9 cellular contexts compared by ENCODE assay signal in genomic region chr3:184186184-184186901, GRCh38. TPM values are rescaled to one million over a fixed set of nuclear protein-coding genes. Genes with fewer than 3 reads are reported as not detected.
DNase-seq lines count a peak whose midpoint lies in the region; ATAC-seq, FAIRE-seq and TF ChIP-seq lines count a peak whose summit lies in the region.
"Had no signal": no experiment of that assay in that cellular context is flagged by ENCODE, and none has a peak within 500 bp of the region (broad histone marks: within the 10 kb centered on the region; RNA-seq: fewer than 3 reads in every experiment).

A gene with protein sequence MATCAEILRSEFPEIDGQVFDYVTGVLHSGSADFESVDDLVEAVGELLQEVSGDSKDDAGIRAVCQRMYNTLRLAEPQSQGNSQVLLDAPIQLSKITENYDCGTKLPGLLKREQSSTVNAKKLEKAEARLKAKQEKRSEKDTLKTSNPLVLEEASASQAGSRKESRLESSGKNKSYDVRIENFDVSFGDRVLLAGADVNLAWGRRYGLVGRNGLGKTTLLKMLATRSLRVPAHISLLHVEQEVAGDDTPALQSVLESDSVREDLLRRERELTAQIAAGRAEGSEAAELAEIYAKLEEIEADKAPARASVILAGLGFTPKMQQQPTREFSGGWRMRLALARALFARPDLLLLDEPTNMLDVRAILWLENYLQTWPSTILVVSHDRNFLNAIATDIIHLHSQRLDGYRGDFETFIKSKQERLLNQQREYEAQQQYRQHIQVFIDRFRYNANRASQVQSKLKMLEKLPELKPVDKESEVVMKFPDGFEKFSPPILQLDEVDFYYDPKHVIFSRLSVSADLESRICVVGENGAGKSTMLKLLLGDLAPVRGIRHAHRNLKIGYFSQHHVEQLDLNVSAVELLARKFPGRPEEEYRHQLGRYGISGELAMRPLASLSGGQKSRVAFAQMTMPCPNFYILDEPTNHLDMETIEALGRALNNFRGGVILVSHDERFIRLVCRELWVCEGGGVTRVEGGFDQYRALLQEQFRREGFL (plus strand): TSS chr3:184186199. CDS start chr3:184186208, 9 bp downstream.

- peaks cover 49% of the 10 kb centered on the region for H3K79me2 ChIP-seq in Loucy (ENCODE audit: insufficient read depth, low read length)

- H3K9me3 ChIP-seq in Loucy (ENCODE audit: insufficient read depth, low read depth, low read length) (no peaks in the 10 kb centered on the region), kidney (ENCODE audit: control insufficient read depth in 1 of 2, low read length in 2 of 2) (no peaks in the 10 kb centered on the region)

- H3K4me3 ChIP-seq in GM06990 (replicated peaks; ENCODE audit: low read depth, low read length) (peak within 1 kb of the TSS; percentile 99), Loucy (ENCODE audit: low read length, poor library complexity, severe bottlenecking) (peak within 1 kb of the TSS; percentile 95), brain microvascular endothelial cell (ENCODE audit: low read depth, low read length) (peak within 1 kb of the TSS; percentile 98), kidney (ENCODE audit: low read length in 2 of 2) (peak within 1 kb of the TSS; percentile 93 to 98)

- H4K20me1 ChIP-seq in Loucy (ENCODE audit: insufficient read depth, low read length, poor library complexity, severe bottlenecking) = peaks cover 13% of the 10 kb centered on the region

- TF ChIP-seq CTCF in GM06990 (IDR thresholded peaks at IDR 0.05; ENCODE audit: insufficient read depth, low read length, poor library complexity, severe bottlenecking) (no peak), Loucy (conservative IDR thresholded peaks at IDR 0.05; ENCODE audit: low read length) (no peak), brain microvascular endothelial cell (IDR thresholded peaks at IDR 0.05; ENCODE audit: low read depth, low read length, missing control alignments) (no peak), kidney (IDR thresholded peaks at IDR 0.05; ENCODE audit: borderline replicate concordance, extremely low read depth, insufficient read depth) (no peak)

- no peak for FAIRE-seq in kidney (lab: Jason Lieb, UNC)
- FAIRE-seq: islet of Langerhans had no signal

- peaks cover 19% of the 10 kb centered on the region for H3K4me1 ChIP-seq in Loucy (ENCODE audit: insufficient read depth, low read length, poor library complexity, severe bottlenecking)
- H3K4me1 ChIP-seq in kidney (ENCODE audit: control insufficient read depth in 1 of 2, insufficient read depth in 1 of 2, low read depth in 1 of 2, low read length in 2 of 2) = peaks cover 0 to 13% of the 10 kb centered on the region in 2 donors

- intact Hi-C loops in kidney (cut with DNase I) = no loop called here

- H3K9ac ChIP-seq in Loucy (ENCODE audit: low read depth, low read length, poor library complexity, severe bottlenecking) = peak within 1 kb of the TSS; percentile 83
- peak within 1 kb of the TSS; percentile 87 to 88 for H3K9ac ChIP-seq in kidney (ENCODE audit: low read length in 2 of 2)

- H3K27me3 Mint-ChIP-seq in stimulated activated naive CD8-positive, alpha-beta T cell treated with anti-CD3 and anti-CD28 coated beads, Interleukin-15, amount 100 ng/mL, for 72 hours = no peaks in the 10 kb centered on the region

- H2AFZ ChIP-seq in Loucy (ENCODE audit: low read length) = peak within 1 kb of the TSS; percentile 75

- peak within 1 kb of the TSS; percentile 86 for H3K4me2 ChIP-seq in Loucy (ENCODE audit: low read depth, low read length, poor library complexity, severe bottlenecking)

- DNase-seq in GM06990 (ENCODE audit: extremely low read depth, insufficient read length) = no peak
- DNase-seq in brain microvascular endothelial cell = no peak
- DNase-seq in kidney = peak; percentile 83
- no peak for DNase-seq in stimulated activated naive CD8-positive, alpha-beta T cell treated with anti-CD3 and anti-CD28 coated beads, Interleukin-15, amount 100 ng/mL, for 72 hours
- no peak for DNase-seq in NCI-H1092 (lab: John Stamatoyannopoulos, UW)
- DNase-seq in DMS153 (lab: John Stamatoyannopoulos, UW) = no peak

- peak within 1 kb of the TSS; percentile 87 to 89 for H3K4me3 Mint-ChIP-seq in stimulated activated naive CD8-positive, alpha-beta T cell treated with anti-CD3 and anti-CD28 coated beads, Interleukin-15, amount 100 ng/mL, for 72 hours

- H3K27me3 ChIP-seq in GM06990 (replicated peaks; ENCODE audit: control insufficient read depth, insufficient read depth, low read length) (no peaks in the 10 kb centered on the region), Loucy (ENCODE audit: insufficient read depth, low read length, poor library complexity, severe bottlenecking) (no peaks in the 10 kb centered on the region), brain microvascular endothelial cell (replicated peaks) (no peaks in the 10 kb centered on the region)

- in situ Hi-C loops in brain microvascular endothelial cell (cut with HindIII; ENCODE audit: low pct_ligation_motif_present, low sequenced_read_pairs) = no loop called here

- ATAC-seq in GM21717 (IDR thresholded peaks at IDR 0.05; ENCODE audit: unreplicated experiment) = peak; percentile 23
- ATAC-seq in stimulated activated naive CD8-positive, alpha-beta T cell treated with anti-CD3 and anti-CD28 coated beads, Interleukin-15, amount 100 ng/mL, for 72 hours = peak; percentile 48

- no peaks in the 10 kb centered on the region for H3K9me2 ChIP-seq in Loucy (replicated peaks; ENCODE audit: low read depth, low read length)

- H3K27ac ChIP-seq in brain microvascular endothelial cell (peak within 1 kb of the TSS; percentile 71), kidney (ENCODE audit: low read depth in 2 of 2, low read length in 2 of 2) (peak within 1 kb of the TSS; percentile 64 to 81)

- H3K27ac Mint-ChIP-seq in stimulated activated naive CD8-positive, alpha-beta T cell treated with anti-CD3 and anti-CD28 coated beads, Interleukin-15, amount 100 ng/mL, for 72 hours = peak within 1 kb of the TSS; percentile 97 to 98

- no peaks in the 10 kb centered on the region for H3F3A ChIP-seq in Loucy (ENCODE audit: low read depth)

- peaks cover 49% of the 10 kb centered on the region for H3K4me1 Mint-ChIP-seq in stimulated activated naive CD8-positive, alpha-beta T cell treated with anti-CD3 and anti-CD28 coated beads, Interleukin-15, amount 100 ng/mL, for 72 hours

- H3K36me3 ChIP-seq in GM06990 (ENCODE audit: control insufficient read depth, insufficient read depth, low read length) = peaks cover 51% of the 10 kb centered on the region
- peaks cover 49% of the 10 kb centered on the region; the same call in 1 of the 2 replicates for H3K36me3 ChIP-seq in Loucy (ENCODE audit: insufficient read depth, low read length)
- H3K36me3 ChIP-seq in brain microvascular endothelial cell (replicated peaks) = peaks cover 66% of the 10 kb centered on the region
- peaks cover 50 to 63% of the 10 kb centered on the region in 2 donors for H3K36me3 ChIP-seq in kidney (ENCODE audit: control insufficient read depth in 1 of 2, insufficient read depth in 2 of 2, low read length in 2 of 2)

- H3K9me3 Mint-ChIP-seq in stimulated activated naive CD8-positive, alpha-beta T cell treated with anti-CD3 and anti-CD28 coated beads, Interleukin-15, amount 100 ng/mL, for 72 hours = no peaks in the 10 kb centered on the region

RNA-seq across cellular contexts. Expression of the gene that starts here (rescaled TPM):
- total RNA-seq in kidney = 69.0 TPM
- polyA plus RNA-seq in kidney (ENCODE audit: insufficient read depth, low read depth, low replicate concordance) = 49.1 TPM
